Comparison of ENCODE assay signal across 7 cellular contexts in genomic region chr11:727859-728748, GRCh38. TPM values are rescaled to one million over a fixed set of nuclear protein-coding genes. Genes with fewer than 3 reads are reported as not detected.
DNase-seq lines count a peak whose midpoint lies in the region; TF ChIP-seq lines count a peak whose summit lies in the region.

No MANE protein-coding gene starts in this region.

- in situ Hi-C loops in SK-MEL-5 (cut with HindIII; ENCODE audit: low pct_unique_long_range_greater_than_20kb, low sequenced_read_pairs), result no loop called here

- H3K27me3 Mint-ChIP-seq in activated naive CD4-positive, alpha-beta T cell treated with anti-CD3 and anti-CD28 coated beads, Interleukin-2, amount 10 ng/mL, durations not matched to agents 7 days and 5 days, result peaks cover 38% of the 10 kb centered on the region
- peaks cover 6% of the 10 kb centered on the region for H3K27me3 Mint-ChIP-seq in glutamatergic neuron (ENCODE audit: unreplicated experiment)
- H3K27me3 Mint-ChIP-seq in type B pancreatic cell, result peaks cover 23% of the 10 kb centered on the region

- intact Hi-C loops in posterior cingulate gyrus (cut with DNase I), result loop anchor here (5.0 kb wide), 1 partner anchor 34 kb away; no protein-coding TSS in a partner anchor

- H3K27ac Mint-ChIP-seq in activated naive CD4-positive, alpha-beta T cell treated with anti-CD3 and anti-CD28 coated beads, Interleukin-2, amount 10 ng/mL, durations not matched to agents 7 days and 5 days, result no peak overlapping the region
- no peak overlapping the region for H3K27ac Mint-ChIP-seq in glutamatergic neuron (ENCODE audit: unreplicated experiment)
- peak overlapping the region; percentile 18 for H3K27ac Mint-ChIP-seq in type B pancreatic cell

- CTCF ChIA-PET in activated naive CD4-positive, alpha-beta T cell treated with anti-CD3 and anti-CD28 coated beads, Interleukin-2, amount 10 ng/mL, durations not matched to agents 7 days and 5 days (lab: Charles Lee), result interaction anchor here (0.9 to 1.5 kb wide), 5 partner anchors 8 to 172 kb away, joined by 3 to 6 read pairs (median 3); partner anchors contain the start of gene TALDO1

- peaks cover 20% of the 10 kb centered on the region for H3K4me1 Mint-ChIP-seq in activated naive CD4-positive, alpha-beta T cell treated with anti-CD3 and anti-CD28 coated beads, Interleukin-2, amount 10 ng/mL, durations not matched to agents 7 days and 5 days
- H3K4me1 Mint-ChIP-seq in glutamatergic neuron (ENCODE audit: low read depth, unreplicated experiment) (no peaks in the 10 kb centered on the region), type B pancreatic cell (ENCODE audit: unreplicated experiment) (peaks cover 7% of the 10 kb centered on the region)

- no peak overlapping the region for H3K4me3 Mint-ChIP-seq in activated naive CD4-positive, alpha-beta T cell treated with anti-CD3 and anti-CD28 coated beads, Interleukin-2, amount 10 ng/mL, durations not matched to agents 7 days and 5 days
- no peak overlapping the region for H3K4me3 Mint-ChIP-seq in glutamatergic neuron (ENCODE audit: unreplicated experiment)
- no peak overlapping the region for H3K4me3 Mint-ChIP-seq in type B pancreatic cell

- TF ChIP-seq CTCF in GM12873 (IDR thresholded peaks at IDR 0.05; ENCODE audit: insufficient read depth, low read depth, low read length, missing control alignments), result peak; percentile 99
- peak; percentile 97 for TF ChIP-seq CTCF in glutamatergic neuron (IDR thresholded peaks at IDR 0.05; ENCODE audit: partially characterized antibody, unreplicated experiment)
- TF ChIP-seq CTCF in type B pancreatic cell (conservative IDR thresholded peaks at IDR 0.05), result peak; percentile 96

- peak; percentile 89 for DNase-seq in HS-27A (ENCODE audit: low read depth)
- DNase-seq in SK-MEL-5 (ENCODE audit: low read depth, low spot score), result peak; percentile 78
- DNase-seq in activated naive CD4-positive, alpha-beta T cell treated with anti-CD3 and anti-CD28 coated beads, Interleukin-2, amount 10 ng/mL, durations not matched to agents 7 days and 5 days, result peak; percentile 84
- peak; percentile 83 for DNase-seq in glutamatergic neuron
- peak; percentile 60 to 97 (median 82) for DNase-seq in posterior cingulate gyrus
- DNase-seq in type B pancreatic cell (ENCODE audit: extremely low spot score, unreplicated experiment), result peak; percentile 88

- no peaks in the 10 kb centered on the region for H3K9me3 Mint-ChIP-seq in activated naive CD4-positive, alpha-beta T cell treated with anti-CD3 and anti-CD28 coated beads, Interleukin-2, amount 10 ng/mL, durations not matched to agents 7 days and 5 days
- H3K9me3 Mint-ChIP-seq in glutamatergic neuron (ENCODE audit: unreplicated experiment) (peaks cover 3% of the 10 kb centered on the region), type B pancreatic cell (no peaks in the 10 kb centered on the region)

- no peaks in the 10 kb centered on the region for H3K36me3 Mint-ChIP-seq in activated naive CD4-positive, alpha-beta T cell treated with anti-CD3 and anti-CD28 coated beads, Interleukin-2, amount 10 ng/mL, durations not matched to agents 7 days and 5 days
- H3K36me3 Mint-ChIP-seq in glutamatergic neuron (ENCODE audit: unreplicated experiment) (no peaks in the 10 kb centered on the region), type B pancreatic cell (no peaks in the 10 kb centered on the region)

RNA-seq across cellular contexts. Expression of gene TALDO1, which starts 19.2 kb away (rescaled TPM):
- total RNA-seq in SK-MEL-5 (2014; rRNA removed; shearing (Covaris generic)), result 206 and 219 TPM in 2 replicates
- polyA plus RNA-seq in SK-MEL-5 (2015; cell fraction: cytosol; rRNA removed), result 202 and 242 TPM in 2 replicates
- polyA plus RNA-seq in SK-MEL-5 (2015; cell fraction: nucleus; rRNA removed), result 65.8 and 73.8 TPM in 2 replicates
- 182 TPM for total RNA-seq in glutamatergic neuron (ENCODE audit: unreplicated experiment)
- 189 and 288 TPM in 2 replicates for total RNA-seq in type B pancreatic cell (ENCODE audit: low replicate concordance)

RNA-seq across cellular contexts. Expression of gene EPS8L2, which starts 22.1 kb away (rescaled TPM):
- 0.61 and 3.0 TPM in 2 replicates for total RNA-seq in SK-MEL-5 (2014; rRNA removed; shearing (Covaris generic))
- 0.99 and 1.7 TPM in 2 replicates for polyA plus RNA-seq in SK-MEL-5 (2015; cell fraction: cytosol; rRNA removed)
- polyA plus RNA-seq in SK-MEL-5 (2015; cell fraction: nucleus; rRNA removed), result 11.4 and 26.4 TPM in 2 replicates
- total RNA-seq in glutamatergic neuron (ENCODE audit: unreplicated experiment), result 12.7 TPM
- total RNA-seq in type B pancreatic cell (ENCODE audit: low replicate concordance), result 218 and 497 TPM in 2 replicates

RNA-seq across cellular contexts. Expression of gene TMEM80, which starts 32.5 kb away (rescaled TPM):
- total RNA-seq in SK-MEL-5 (2014; rRNA removed; shearing (Covaris generic)), result 6.5 and 10.8 TPM in 2 replicates
- 6.9 and 7.3 TPM in 2 replicates for polyA plus RNA-seq in SK-MEL-5 (2015; cell fraction: cytosol; rRNA removed)
- polyA plus RNA-seq in SK-MEL-5 (2015; cell fraction: nucleus; rRNA removed), result 35.5 and 57.1 TPM in 2 replicates
- 29.7 TPM for total RNA-seq in glutamatergic neuron (ENCODE audit: unreplicated experiment)
- 23.2 and 37.4 TPM in 2 replicates for total RNA-seq in type B pancreatic cell (ENCODE audit: low replicate concordance)

RNA-seq across cellular contexts. Expression of gene DEAF1, which starts 33.1 kb away (rescaled TPM):
- total RNA-seq in SK-MEL-5 (2014; rRNA removed; shearing (Covaris generic)), result 26.1 and 33.8 TPM in 2 replicates
- polyA plus RNA-seq in SK-MEL-5 (2015; cell fraction: cytosol; rRNA removed), result 38.0 and 42.2 TPM in 2 replicates
- 38.5 and 86.4 TPM in 2 replicates for polyA plus RNA-seq in SK-MEL-5 (2015; cell fraction: nucleus; rRNA removed)
- total RNA-seq in glutamatergic neuron (ENCODE audit: unreplicated experiment) (51.5 TPM), type B pancreatic cell (ENCODE audit: low replicate concordance) (41.0 and 48.1 TPM in 2 replicates)

RNA-seq across cellular contexts. Expression of gene GATD1, which starts 49.2 kb away (rescaled TPM):
- total RNA-seq in SK-MEL-5 (2014; rRNA removed; shearing (Covaris generic)), result 22.8 and 23.0 TPM in 2 replicates
- 68.8 and 77.9 TPM in 2 replicates for polyA plus RNA-seq in SK-MEL-5 (2015; cell fraction: cytosol; rRNA removed)
- polyA plus RNA-seq in SK-MEL-5 (2015; cell fraction: nucleus; rRNA removed), result 156 and 217 TPM in 2 replicates
- total RNA-seq in glutamatergic neuron (ENCODE audit: unreplicated experiment) (67.5 TPM), type B pancreatic cell (ENCODE audit: low replicate concordance) (80.1 and 80.9 TPM in 2 replicates)

Comparison
In these comparisons a context has a peak if more than half of its experiments do, and no peak if none do; other contexts are left out.
1. Peak in every context shown above with its lines: DNase-seq.
2. RNA of gene EPS8L2, which starts 22.1 kb away (total RNA-seq): 218 to 497 TPM in type B pancreatic cell; 12.7 TPM in glutamatergic neuron (single experiment) and 0.61 to 3.0 TPM in SK-MEL-5; every median in the first group is over 10 times any median in the second.